9 cellular contexts compared by ENCODE assay signal in the genomic region with DNA sequence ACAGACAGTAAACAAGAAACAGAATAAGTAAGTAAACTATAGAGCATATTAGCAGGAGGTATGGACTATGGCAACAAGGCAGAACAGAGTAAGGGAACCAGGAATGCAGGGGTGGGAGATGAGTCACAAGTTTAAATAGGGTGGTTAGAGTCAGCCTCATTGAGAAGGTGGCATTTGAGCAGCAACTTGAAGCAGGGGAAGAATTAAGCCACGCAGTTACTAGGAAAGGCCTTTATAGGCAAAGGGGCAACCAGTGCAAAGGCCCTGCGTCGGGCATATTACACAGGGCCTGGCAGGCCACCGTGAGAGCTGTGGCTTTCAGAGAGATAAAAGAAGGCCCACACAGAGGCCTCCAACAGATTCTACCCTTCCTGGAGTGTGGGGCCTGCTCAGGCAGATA.
A peak's percentile ranks its signal among the peaks of the same experiment; 100 is the strongest.
DNase-seq lines count a peak whose midpoint lies in the region; ATAC-seq and TF ChIP-seq lines count a peak whose summit lies in the region.
"Had no signal": no experiment of that assay in that cellular context is flagged by ENCODE, and none has a peak within 500 bp of the region (broad histone marks: within the 10 kb centered on the region; RNA-seq: fewer than 3 reads in every experiment).

No MANE protein-coding gene starts in this region.

- no peaks in the 10 kb centered on the region for H3K36me3 Mint-ChIP-seq in activated naive CD8-positive, alpha-beta T cell

- no peak overlapping the region for H3K4me2 ChIP-seq in Karpas-422 (ENCODE audit: low read depth, low read length, poor library complexity, severe bottlenecking)

- H3K9me2 ChIP-seq in Karpas-422 (replicated peaks; ENCODE audit: insufficient read depth, low read length): no peaks in the 10 kb centered on the region

- no peak overlapping the region for H3K9ac ChIP-seq in Karpas-422 (ENCODE audit: low read length)

- no peak overlapping the region for H2AFZ ChIP-seq in Karpas-422 (ENCODE audit: low read length)

- intact Hi-C loops in left lung (cut with DNase I): no loop called here

- H3K27ac Mint-ChIP-seq in activated naive CD8-positive, alpha-beta T cell: peak overlapping the region; percentile 51

- peaks cover 11 to 22% of the 10 kb centered on the region in 2 donors for H3K4me1 ChIP-seq in left lung
- H3K4me1 ChIP-seq in Karpas-422 (ENCODE audit: low read length): peaks cover 27% of the 10 kb centered on the region

- H3K4me3 ChIP-seq in AG10803 (ENCODE audit: low read length) (no peak overlapping the region), left lung (no peak overlapping the region), Karpas-422 (ENCODE audit: low read length) (no peak overlapping the region)
- H3K4me3 ChIP-seq: left ventricle myocardium inferior had no signal

- H3K4me3 Mint-ChIP-seq in activated naive CD8-positive, alpha-beta T cell: peak overlapping the region; percentile 34

- H4K20me1 ChIP-seq in Karpas-422 (ENCODE audit: insufficient read depth, low read depth, low read length): no peaks in the 10 kb centered on the region

- H3K27ac ChIP-seq in left lung: no peak overlapping the region
- no peak overlapping the region for H3K27ac ChIP-seq in Karpas-422 (ENCODE audit: low read length)
- H3K27ac ChIP-seq: left ventricle myocardium inferior had no signal

- H3K4me1 Mint-ChIP-seq in activated naive CD8-positive, alpha-beta T cell (ENCODE audit: low read depth): peaks cover 96% of the 10 kb centered on the region

- ATAC-seq in left lung (peak; percentile 51), GM21723 (IDR thresholded peaks at IDR 0.05; ENCODE audit: unreplicated experiment) (no peak), HG02571 (IDR thresholded peaks at IDR 0.05; ENCODE audit: unreplicated experiment) (no peak)

- no peaks in the 10 kb centered on the region for H3K9me3 Mint-ChIP-seq in activated naive CD8-positive, alpha-beta T cell (ENCODE audit: low read depth)

- H3K36me3 ChIP-seq in left lung (no peaks in the 10 kb centered on the region), Karpas-422 (ENCODE audit: insufficient read depth, low read length) (no peaks in the 10 kb centered on the region)
- H3K36me3 ChIP-seq: left ventricle myocardium inferior had no signal

- H3K79me2 ChIP-seq in Karpas-422 (ENCODE audit: low read length): no peaks in the 10 kb centered on the region

- DNase-seq in AG10803 (ENCODE audit: low read depth): peak; percentile 72
- DNase-seq in HT1080 (ENCODE audit: low read depth): peak; percentile 79
- DNase-seq in left lung: no peak
- DNase-seq in NCI-H1436 treated with DMSO at 0.1 percent for 48 hours (lab: John Stamatoyannopoulos, UW): no peak
- no peak for DNase-seq in Karpas-422
- DNase-seq: left ventricle myocardium inferior had no signal

- TF ChIP-seq CTCF in AG10803 (conservative IDR thresholded peaks at IDR 0.05; ENCODE audit: low read length): no peak
- TF ChIP-seq CTCF in left lung (IDR thresholded peaks at IDR 0.05): no peak

- H3K27me3 Mint-ChIP-seq in activated naive CD8-positive, alpha-beta T cell: no peaks in the 10 kb centered on the region

- H3K27me3 ChIP-seq in left lung (no peaks in the 10 kb centered on the region), Karpas-422 (ENCODE audit: low read length) (no peaks in the 10 kb centered on the region)

- H3K9me3 ChIP-seq in left lung (no peaks in the 10 kb centered on the region), Karpas-422 (ENCODE audit: low read length) (no peaks in the 10 kb centered on the region)
- H3K9me3 ChIP-seq: left ventricle myocardium inferior had no signal

Comparison
In these comparisons a context has a peak if more than half of its experiments do, and no peak if none do; other contexts are left out.
1. DNase-seq: peak in AG10803 (single experiment) and HT1080 (single experiment); none in left lung (0 of 2), NCI-H1436 treated with DMSO at 0.1 percent for 48 hours (single experiment) and Karpas-422 (single experiment).